In the genomic region with DNA sequence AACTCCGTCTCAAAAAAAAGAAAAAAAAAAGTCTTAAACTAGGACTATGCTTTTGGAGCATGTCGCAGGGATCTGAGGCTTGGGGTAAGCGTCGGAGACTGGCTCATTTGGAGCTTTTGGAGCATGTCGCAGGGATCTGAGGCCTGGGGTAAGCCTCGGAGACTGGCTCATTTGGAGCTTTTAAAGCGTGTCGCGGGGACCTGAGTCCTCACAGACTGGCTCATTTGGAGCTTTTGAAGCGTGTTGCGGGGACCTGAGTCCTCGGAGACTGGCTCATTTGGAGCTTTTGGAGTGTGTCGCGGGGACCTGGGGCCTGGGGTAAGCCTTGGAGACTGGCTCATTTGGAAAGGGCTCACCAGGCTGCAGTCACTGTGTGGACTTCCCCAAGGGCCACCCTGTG, we compare ENCODE assay signal across 31 cellular contexts. TPM values are rescaled to one million over a fixed set of nuclear protein-coding genes. Genes with fewer than 3 reads are reported as not detected.
"Had no signal": no experiment of that assay in that cellular context is flagged by ENCODE, and none has a peak within 500 bp of the region (broad histone marks: within the 10 kb centered on the region; RNA-seq: fewer than 3 reads in every experiment).

No MANE protein-coding gene starts in this region.

- H3K9ac ChIP-seq: parathyroid adenoma had no signal

- H3K36me3 Mint-ChIP-seq: mesothelial cell of epicardium; naive B cell; stimulated activated effector memory CD8-positive, alpha-beta T cell treated with anti-CD3 and anti-CD28 coated beads, Interleukin-12 subunit alpha, Interleukin-12 subunit beta, amount 100 ng/mL, for 72 hours had no signal

- H3K4me1 ChIP-seq: colonic mucosa, gastrocnemius medialis, lower lobe of right lung, parathyroid adenoma, prostate gland had no signal

- H3K9me3 Mint-ChIP-seq: dendritic cell treated with granulocyte-macrophage colony-stimulating factor and Interleukin-4, amounts not matched to agents 40 ng/mL and 50 ng/mL, for 4 days; endodermal cell; mesothelial cell of epicardium; naive B cell; stimulated activated effector memory CD8-positive, alpha-beta T cell treated with anti-CD3 and anti-CD28 coated beads, Interleukin-12 subunit alpha, Interleukin-12 subunit beta, amount 100 ng/mL, for 72 hours had no signal

- H3K9me3 ChIP-seq: colonic mucosa, gastrocnemius medialis, lower lobe of right lung, mucosa of descending colon, prostate gland, right atrium auricular region, sigmoid colon, stomach, testis, tibial artery, upper lobe of left lung had no signal

- H3K4me3 ChIP-seq: colonic mucosa, gastrocnemius medialis, lower lobe of right lung, mucosa of descending colon, prostate gland, right atrium auricular region, sigmoid colon, stomach, testis, tibial artery, upper lobe of left lung had no signal

- H3K79me2 ChIP-seq: parathyroid adenoma had no signal

- DNase-seq: colonic mucosa; effector CD8-positive, alpha-beta T cell; endodermal cell; foreskin fibroblast; gastrocnemius medialis; left ventricle myocardium superior; lower lobe of right lung; mucosa of descending colon; naive B cell; nephron progenitor cell; occipital lobe; sigmoid colon; stimulated activated CD4-positive, alpha-beta T cell treated with anti-CD3 and anti-CD28 coated beads, Interleukin-2, amount 100 ng/mL, for 24 hours; stimulated activated CD4-positive, alpha-beta T cell treated with anti-CD3 and anti-CD28 coated beads, Interleukin-4, amount 100 ng/mL, for 24 hours; stimulated activated naive CD4-positive, alpha-beta T cell treated with Interleukin-2 at 50 U/mL for 16 hours; stomach; testis; tibial artery; upper lobe of left lung had no signal

- H2AFZ ChIP-seq: parathyroid adenoma had no signal

- H3K27me3 ChIP-seq: testis had no signal

- H3K27ac Mint-ChIP-seq: dendritic cell treated with granulocyte-macrophage colony-stimulating factor and Interleukin-4, amounts not matched to agents 40 ng/mL and 50 ng/mL, for 4 days; endodermal cell; mesothelial cell of epicardium; naive B cell; nephron progenitor cell; stimulated activated effector memory CD8-positive, alpha-beta T cell treated with anti-CD3 and anti-CD28 coated beads, Interleukin-12 subunit alpha, Interleukin-12 subunit beta, amount 100 ng/mL, for 72 hours had no signal

- H3K36me3 ChIP-seq: colonic mucosa, gastrocnemius medialis, lower lobe of right lung, prostate gland, right atrium auricular region, sigmoid colon, stomach, tibial artery, upper lobe of left lung had no signal

- H3K4me3 Mint-ChIP-seq: dendritic cell treated with granulocyte-macrophage colony-stimulating factor and Interleukin-4, amounts not matched to agents 40 ng/mL and 50 ng/mL, for 4 days; endodermal cell; mesothelial cell of epicardium; nephron progenitor cell; stimulated activated effector memory CD8-positive, alpha-beta T cell treated with anti-CD3 and anti-CD28 coated beads, Interleukin-12 subunit alpha, Interleukin-12 subunit beta, amount 100 ng/mL, for 72 hours had no signal

- H3K27ac ChIP-seq: colonic mucosa, epithelial cell of prostate, gastrocnemius medialis, lower lobe of right lung, parathyroid adenoma, prostate gland, right atrium auricular region, sigmoid colon, stomach, testis, tibial artery, upper lobe of left lung had no signal

- ATAC-seq: esophagus mucosa; gastrocnemius medialis; left ventricle myocardium superior; mucosa of descending colon; stimulated activated effector memory CD8-positive, alpha-beta T cell treated with anti-CD3 and anti-CD28 coated beads, Interleukin-12 subunit alpha, Interleukin-12 subunit beta, amount 100 ng/mL, for 72 hours had no signal

RNA-seq across cellular contexts. Expression of gene TSPEAR, which starts 13.6 kb away (rescaled TPM):
- total RNA-seq: colonic mucosa, gastrocnemius medialis, occipital lobe, right atrium auricular region, sigmoid colon, skeletal muscle tissue, subcutaneous adipose tissue had no signal

RNA-seq across cellular contexts. Expression of gene KRTAP10-12, which starts 28.0 kb away (rescaled TPM):
- total RNA-seq: chondrocyte, colonic mucosa, endodermal cell, esophagus mucosa, gastrocnemius medialis, glomerular endothelial cell, left ventricle myocardium superior, lower lobe of right lung, mesothelial cell of epicardium, mucosa of descending colon, occipital lobe, prostate gland, right atrium auricular region, sigmoid colon, skeletal muscle tissue, stomach, subcutaneous adipose tissue, testis, upper lobe of left lung had no signal

RNA-seq across cellular contexts. Expression of gene KRTAP12-1, which starts 43.0 kb away (rescaled TPM):
- total RNA-seq: chondrocyte, colonic mucosa, endodermal cell, esophagus mucosa, gastrocnemius medialis, glomerular endothelial cell, left ventricle myocardium superior, lower lobe of right lung, mesothelial cell of epicardium, mucosa of descending colon, occipital lobe, prostate gland, right atrium auricular region, sigmoid colon, skeletal muscle tissue, subcutaneous adipose tissue, testis, upper lobe of left lung had no signal

RNA-seq across cellular contexts. Expression of gene KRTAP12-2, which starts 58.2 kb away (rescaled TPM):
- total RNA-seq: chondrocyte, colonic mucosa, endodermal cell, esophagus mucosa, gastrocnemius medialis, glomerular endothelial cell, left ventricle myocardium superior, lower lobe of right lung, mesothelial cell of epicardium, mucosa of descending colon, occipital lobe, prostate gland, right atrium auricular region, sigmoid colon, skeletal muscle tissue, stomach, subcutaneous adipose tissue, upper lobe of left lung had no signal
